ENCODE assay signal across 30 cellular contexts in genomic region chr13:44857736-44858135, GRCh38.
"Had no signal": no experiment of that assay in that cellular context is flagged by ENCODE, and none has a peak within 500 bp of the region (broad histone marks: within the 10 kb centered on the region; RNA-seq: fewer than 3 reads in every experiment).

No MANE protein-coding gene starts in this region.

- H3K27me3 ChIP-seq: adrenal gland, body of pancreas, esophagus squamous epithelium had no signal

- H3K4me3 ChIP-seq: adrenal gland, body of pancreas, esophagus squamous epithelium had no signal

- H3K36me3 ChIP-seq: adrenal gland, esophagus squamous epithelium had no signal

- DNase-seq: activated CD4-positive, alpha-beta memory T cell treated with anti-CD3 and anti-CD28 coated beads, Interleukin-2, amount 10 ng/mL, durations not matched to agents 7 days and 5 days; activated CD4-positive, alpha-beta T cell treated with anti-CD3 and anti-CD28 coated beads for 1 hour; activated CD4-positive, alpha-beta T cell treated with anti-CD3 and anti-CD28 coated beads for 4 hours; activated CD4-positive, alpha-beta T cell treated with anti-CD3 and anti-CD28 coated beads, Interleukin-2, amount 10 ng/mL, durations not matched to agents 7 days and 5 days; activated CD4-positive, alpha-beta T cell treated with anti-CD3 and anti-CD28 coated beads, Interleukin-2, amount 50 U/mL, for 4 hours; activated CD8-positive, alpha-beta memory T cell treated with anti-CD3 and anti-CD28 coated beads, Interleukin-2, amount 50 U/mL, for 48 hours; activated gamma-delta T cell; activated naive CD4-positive, alpha-beta T cell; activated naive CD4-positive, alpha-beta T cell treated with anti-CD3 and anti-CD28 coated beads, Interleukin-2, amount 10 ng/mL, durations not matched to agents 7 days and 5 days; activated T-cell treated with anti-CD3 and anti-CD28 coated beads for 4 hours; activated T-cell treated with anti-CD3 and anti-CD28 coated beads, Interleukin-2, amount 50 U/mL, for 24 hours; activated T-cell treated with anti-CD3 and anti-CD28 coated beads, Interleukin-2, amount 50 U/mL, for 72 hours; amygdala; aorta; body of pancreas; caudate nucleus; cortex of kidney; dermis blood vessel endothelial cell; effector CD4-positive, alpha-beta T cell; esophagus squamous epithelium; foreskin melanocyte; glutamatergic neuron; T-helper 2 cell had no signal

- ATAC-seq: activated naive CD4-positive, alpha-beta T cell treated with anti-CD3 and anti-CD28 coated beads, Interleukin-2, amount 50 U/mL, for 72 hours; activated T-cell treated with anti-CD3 and anti-CD28 coated beads, Interleukin-2, amount 50 U/mL, for 72 hours; body of pancreas; WTC11 had no signal

- H3K9me3 ChIP-seq: adrenal gland, body of pancreas, esophagus squamous epithelium had no signal

- H3K27ac ChIP-seq: adrenal gland, epithelial cell of prostate had no signal

- FAIRE-seq: colon, endometrium, endothelial cell of umbilical vein had no signal
